Comparison of ENCODE assay signal across 22 cellular contexts in the genomic region with DNA sequence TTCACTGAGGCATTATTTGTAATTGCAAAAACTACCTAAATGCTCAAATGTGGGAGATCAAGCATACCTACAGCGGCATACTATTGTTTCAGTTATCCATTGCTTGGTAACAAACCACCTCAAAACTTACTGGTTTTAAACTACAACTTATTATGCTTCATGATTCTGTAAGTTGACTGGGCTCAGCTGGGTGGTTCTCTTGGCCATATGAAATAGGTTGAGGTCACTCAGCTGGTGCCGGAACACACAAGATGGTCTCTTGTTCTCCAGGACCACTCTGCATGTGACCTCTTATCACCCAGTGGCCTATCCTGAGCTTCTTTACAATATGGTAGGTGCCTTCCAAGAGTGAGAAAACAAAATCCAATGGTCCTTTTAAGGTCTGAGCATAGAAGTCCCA.
DNase-seq lines count a peak whose midpoint lies in the region; ATAC-seq, FAIRE-seq and TF ChIP-seq lines count a peak whose summit lies in the region.
"Had no signal": no experiment of that assay in that cellular context is flagged by ENCODE, and none has a peak within 500 bp of the region (broad histone marks: within the 10 kb centered on the region; RNA-seq: fewer than 3 reads in every experiment).

No MANE protein-coding gene starts in this region.

- no peaks in the 10 kb centered on the region for H3K4me1 ChIP-seq in GM23338 (ENCODE audit: insufficient read depth)
- H3K4me1 ChIP-seq in astrocyte (ENCODE audit: insufficient read depth, low read length) = no peaks in the 10 kb centered on the region
- no peaks in the 10 kb centered on the region for H3K4me1 ChIP-seq in trophoblast cell (ENCODE audit: control insufficient read depth in 1 of 2, insufficient read depth in 2 of 2, low read length in 2 of 2)
- peaks cover 0 to 6% (median 0%) of the 10 kb centered on the region in 4 donors for H3K4me1 ChIP-seq in stomach
- H3K4me1 ChIP-seq: BE2C had no signal

- no peak overlapping the region for H3K14ac ChIP-seq in trophoblast cell (ENCODE audit: low read length)

- H2AK5ac ChIP-seq in trophoblast cell (ENCODE audit: low read length) = no peak overlapping the region

- H3K9me3 Mint-ChIP-seq in GM23338 (peaks cover 4% of the 10 kb centered on the region; the same call in 1 of the 3 replicates), astrocyte (ENCODE audit: unreplicated experiment) (peaks cover 6% of the 10 kb centered on the region)
- no peaks in the 10 kb centered on the region for H3K9me3 Mint-ChIP-seq in activated T-helper 17 cell treated with anti-CD3 and anti-CD28 coated beads, Interleukin-2, amount 50 U/mL, for 72 hours
- H3K9me3 Mint-ChIP-seq: CD8-positive, alpha-beta memory T cell had no signal

- H3K4me2 ChIP-seq in GM23338 = no peak overlapping the region
- H3K4me2 ChIP-seq in astrocyte (ENCODE audit: low read length) = no peak overlapping the region
- H3K4me2 ChIP-seq in trophoblast cell (ENCODE audit: low read length) = no peak overlapping the region

- H3K36me3 ChIP-seq in GM23338 (ENCODE audit: insufficient read depth) = no peaks in the 10 kb centered on the region
- no peaks in the 10 kb centered on the region for H3K36me3 ChIP-seq in astrocyte (ENCODE audit: insufficient read depth, low read length)
- no peaks in the 10 kb centered on the region for H3K36me3 ChIP-seq in trophoblast cell (ENCODE audit: control insufficient read depth in 1 of 2, insufficient read depth in 2 of 2, low read length in 2 of 2)
- no peaks in the 10 kb centered on the region for H3K36me3 ChIP-seq in stomach
- H3K36me3 ChIP-seq: BE2C had no signal

- H3K79me1 ChIP-seq in trophoblast cell (ENCODE audit: low read length) = no peaks in the 10 kb centered on the region

- H3K27ac ChIP-seq in GM23338 (ENCODE audit: low read depth) = no peak overlapping the region
- H3K27ac ChIP-seq in astrocyte (ENCODE audit: low read depth, low read length) = no peak overlapping the region
- no peak overlapping the region for H3K27ac ChIP-seq in trophoblast cell (ENCODE audit: low read depth, low read length)
- H3K27ac ChIP-seq in stomach = no peak overlapping the region
- H3K27ac ChIP-seq: HL-60 had no signal

- no peaks in the 10 kb centered on the region for H3F3A ChIP-seq in GM23338 (replicated peaks; ENCODE audit: low read depth)

- H4K91ac ChIP-seq in trophoblast cell (ENCODE audit: low read depth, low read length) = peak overlapping the region; percentile 34

- H3K27me3 ChIP-seq in GM23338 (ENCODE audit: insufficient read depth) (no peaks in the 10 kb centered on the region), astrocyte (ENCODE audit: insufficient read depth, low read length) (no peaks in the 10 kb centered on the region), trophoblast cell (ENCODE audit: insufficient read depth, low read length) (no peaks in the 10 kb centered on the region), stomach (no peaks in the 10 kb centered on the region)
- H3K27me3 ChIP-seq: BE2C had no signal

- no peak overlapping the region for H3K23ac ChIP-seq in trophoblast cell (ENCODE audit: low read length)

- intact Hi-C loops in stomach (cut with DNase I; ENCODE audit: low total_unique reads) = no loop called here

- H3K9me3 ChIP-seq in astrocyte (ENCODE audit: insufficient read depth, low read depth, low read length) (no peaks in the 10 kb centered on the region), trophoblast cell (ENCODE audit: insufficient read depth, low read depth, low read length) (peaks cover 2% of the 10 kb centered on the region), stomach (peaks cover 0 to 6% (median 0%) of the 10 kb centered on the region in 4 donors)
- H3K9me3 ChIP-seq: BE2C had no signal

- DNase-seq in GM23338 (ENCODE audit: low spot score) (no peak), astrocyte (ENCODE audit: low read depth) (no peak), trophoblast cell (no peak), stomach (no peak)
- DNase-seq: ACHN; BE2C; C1 segment of cervical spinal cord; CD4-positive, CD25-positive, alpha-beta regulatory T cell; CD8-positive, alpha-beta memory T cell; COR-L47; DMS 273 treated with DMSO at 0.1 percent for 48 hours; DMS53; DND-41 had no signal

- H3K9ac ChIP-seq in astrocyte (ENCODE audit: low read length) = no peak overlapping the region
- no peak overlapping the region for H3K9ac ChIP-seq in trophoblast cell (ENCODE audit: low read length)

- H3K18ac ChIP-seq in trophoblast cell (ENCODE audit: low read length) = no peak overlapping the region

- no peak for TF ChIP-seq EP300 in stomach (IDR thresholded peaks at IDR 0.05)

- peaks cover 4% of the 10 kb centered on the region for H3K36me3 Mint-ChIP-seq in GM23338 (ENCODE audit: low read depth)
- H3K36me3 Mint-ChIP-seq in astrocyte (ENCODE audit: low read depth, unreplicated experiment) = no peaks in the 10 kb centered on the region
- no peaks in the 10 kb centered on the region for H3K36me3 Mint-ChIP-seq in activated T-helper 17 cell treated with anti-CD3 and anti-CD28 coated beads, Interleukin-2, amount 50 U/mL, for 72 hours (ENCODE audit: low read depth)
- H3K36me3 Mint-ChIP-seq: CD4-positive, CD25-positive, alpha-beta regulatory T cell; CD8-positive, alpha-beta memory T cell had no signal

- no peak overlapping the region for H4K12ac ChIP-seq in trophoblast cell (ENCODE audit: low read depth, low read length)

- WGBS in trophoblast cell (ENCODE audit: extremely low coverage, insufficient coverage, insufficient read length) = no CpG with 5 or more reads among the region's 2 CpGs
- 48 to 64% (median 50%) methylated on average over 2 of the region's 2 CpGs for WGBS in stomach, 5 donors

- H4K8ac ChIP-seq in trophoblast cell (ENCODE audit: low read depth, low read length) = no peak overlapping the region

- TF ChIP-seq CTCF in GM23338 (conservative IDR thresholded peaks at IDR 0.05; ENCODE audit: low read depth in 2 of 2) = no peak
- no peak for TF ChIP-seq CTCF in astrocyte (IDR thresholded peaks at IDR 0.05; ENCODE audit: insufficient read depth, low read depth, low read length)
- no peak for TF ChIP-seq CTCF in stomach (IDR thresholded peaks at IDR 0.05)

- H2BK5ac ChIP-seq in trophoblast cell (ENCODE audit: low read depth, low read length, poor library complexity) = no peak overlapping the region

- no peak overlapping the region for H3K27ac Mint-ChIP-seq in GM23338
- peak overlapping the region; percentile 34 for H3K27ac Mint-ChIP-seq in astrocyte (ENCODE audit: unreplicated experiment)
- H3K27ac Mint-ChIP-seq in activated T-helper 17 cell treated with anti-CD3 and anti-CD28 coated beads, Interleukin-2, amount 50 U/mL, for 72 hours = no peak overlapping the region
- H3K27ac Mint-ChIP-seq: CD4-positive, CD25-positive, alpha-beta regulatory T cell; CD8-positive, alpha-beta memory T cell had no signal

- ATAC-seq in GM23338 (no peak), HG02798 (IDR thresholded peaks at IDR 0.05; ENCODE audit: poor library complexity, unreplicated experiment) (no peak)
- no peak for ATAC-seq in activated T-helper 17 cell treated with anti-CD3 and anti-CD28 coated beads, Interleukin-2, amount 50 U/mL, for 72 hours (replicated peaks)
- ATAC-seq: GM12878, HCT116, K562 had no signal

- no peak for TF ChIP-seq POLR2A in stomach (IDR thresholded peaks at IDR 0.05)

- H2BK12ac ChIP-seq in trophoblast cell (ENCODE audit: low read length) = peak overlapping the region; percentile 56

- FAIRE-seq in astrocyte (lab: Jason Lieb, UNC) = no peak
- FAIRE-seq: A204.1, GM12878, GM19239, H54, K562 had no signal

- no peaks in the 10 kb centered on the region for H3K79me2 ChIP-seq in GM23338 (replicated peaks; ENCODE audit: insufficient read depth)
- no peaks in the 10 kb centered on the region for H3K79me2 ChIP-seq in astrocyte (ENCODE audit: insufficient read depth, low read length)
- no peaks in the 10 kb centered on the region for H3K79me2 ChIP-seq in trophoblast cell (ENCODE audit: control insufficient read depth, insufficient read depth, low read length, poor library complexity)

- H3K4me3 Mint-ChIP-seq in GM23338 = no peak overlapping the region
- no peak overlapping the region for H3K4me3 Mint-ChIP-seq in astrocyte (ENCODE audit: unreplicated experiment)
- no peak overlapping the region for H3K4me3 Mint-ChIP-seq in activated T-helper 17 cell treated with anti-CD3 and anti-CD28 coated beads, Interleukin-2, amount 50 U/mL, for 72 hours
- H3K4me3 Mint-ChIP-seq: CD4-positive, CD25-positive, alpha-beta regulatory T cell; CD8-positive, alpha-beta memory T cell had no signal

- H3K9me2 ChIP-seq in GM23338 (ENCODE audit: insufficient read depth) = no peaks in the 10 kb centered on the region

- H4K20me1 ChIP-seq in GM23338 (replicated peaks; ENCODE audit: insufficient read depth) (no peaks in the 10 kb centered on the region), astrocyte (ENCODE audit: insufficient read depth, low read length) (no peaks in the 10 kb centered on the region)

- H2AFZ ChIP-seq in GM23338 (no peak overlapping the region), astrocyte (ENCODE audit: low read depth, low read length) (no peak overlapping the region), trophoblast cell (ENCODE audit: insufficient read depth, low read length, poor library complexity) (no peak overlapping the region)

- no peak overlapping the region for H3K4me3 ChIP-seq in GM23338
- no peak overlapping the region for H3K4me3 ChIP-seq in astrocyte (ENCODE audit: insufficient read depth, low read depth, low read length)
- H3K4me3 ChIP-seq in trophoblast cell (ENCODE audit: low read depth, low read length) = no peak overlapping the region
- H3K4me3 ChIP-seq in stomach = no peak overlapping the region
- H3K4me3 ChIP-seq: GM12878, K562 had no signal

- no peak overlapping the region for H2BK120ac ChIP-seq in trophoblast cell (ENCODE audit: insufficient read depth, low read length, poor library complexity)

- H3K4me1 Mint-ChIP-seq in GM23338 (no peaks in the 10 kb centered on the region), astrocyte (ENCODE audit: low read depth, unreplicated experiment) (peaks cover 10% of the 10 kb centered on the region)
- no peaks in the 10 kb centered on the region for H3K4me1 Mint-ChIP-seq in activated T-helper 17 cell treated with anti-CD3 and anti-CD28 coated beads, Interleukin-2, amount 50 U/mL, for 72 hours
- H3K4me1 Mint-ChIP-seq: CD4-positive, CD25-positive, alpha-beta regulatory T cell; CD8-positive, alpha-beta memory T cell had no signal

- H3K27me3 Mint-ChIP-seq in GM23338 (ENCODE audit: insufficient read depth, low read depth, poor library complexity) (peaks cover 4% of the 10 kb centered on the region), astrocyte (ENCODE audit: low read depth, unreplicated experiment) (peaks cover 2% of the 10 kb centered on the region)
- H3K27me3 Mint-ChIP-seq in activated T-helper 17 cell treated with anti-CD3 and anti-CD28 coated beads, Interleukin-2, amount 50 U/mL, for 72 hours = no peaks in the 10 kb centered on the region
- H3K27me3 Mint-ChIP-seq: CD4-positive, CD25-positive, alpha-beta regulatory T cell had no signal

- no peak overlapping the region for H3K4ac ChIP-seq in trophoblast cell (ENCODE audit: low read depth, low read length)

TF ChIP-seq in GM23338, 12 proteins besides CTCF, POLR2A, EP300 and RAD21 (continues in another document):
- no peak for TF ChIP-seq STAT1 (IDR thresholded peaks at IDR 0.05; ENCODE audit: unreplicated experiment)
- no peak for TF ChIP-seq ZNF114 (CRISPR knock-in tag; IDR thresholded peaks at IDR 0.05)
